Comparison of ENCODE assay signal across 1 cellular context in genomic region chr16:84614075-84614474, GRCh38.
TF ChIP-seq lines count a peak whose summit lies in the region.

No MANE protein-coding gene starts in this region.

TF ChIP-seq in IMR-90, 13 proteins besides CTCF, POLR2A, EP300 and RAD21 (continued from another document):
- TF ChIP-seq RCOR1 (IDR thresholded peaks at IDR 0.05; ENCODE audit: insufficient replicate concordance, low read length) (no peak), MAZ (IDR thresholded peaks at IDR 0.05; ENCODE audit: borderline replicate concordance, low read depth, low read length) (no peak), MXI1 (IDR thresholded peaks at IDR 0.05; ENCODE audit: borderline replicate concordance, low read depth, low read length) (no peak), FOS (IDR thresholded peaks at IDR 0.05; ENCODE audit: low read depth, low read length) (no peak), RFX5 (IDR thresholded peaks at IDR 0.05; ENCODE audit: low read depth, low read length) (no peak), CHD1 (IDR thresholded peaks at IDR 0.05; ENCODE audit: low read depth, low read length) (no peak), NFE2L2 (IDR thresholded peaks at IDR 0.05; ENCODE audit: low read depth, low read length) (no peak)
